34 cellular contexts compared by ENCODE assay signal in the genomic region with DNA sequence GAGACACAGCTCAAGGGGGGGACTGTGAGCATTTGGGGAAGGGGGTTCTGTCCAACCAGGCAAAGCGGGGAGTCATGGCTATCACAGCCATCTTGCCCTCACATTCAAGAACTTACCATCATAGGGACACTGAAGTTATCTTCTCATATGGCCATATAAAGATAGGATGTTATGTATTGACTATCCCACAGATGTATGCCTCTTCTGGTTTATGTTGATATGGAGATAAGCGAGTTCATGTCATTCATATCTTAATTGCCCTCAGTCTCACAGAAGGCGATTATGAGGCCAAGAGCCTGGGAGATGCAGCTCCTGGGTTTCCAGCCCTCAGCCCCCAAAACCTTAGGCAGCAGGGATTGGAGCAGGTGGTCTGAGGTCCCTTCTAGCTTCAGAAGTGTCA. TPM values are rescaled to one million over a fixed set of nuclear protein-coding genes. Genes with fewer than 3 reads are reported as not detected.
"Had no signal": no experiment of that assay in that cellular context is flagged by ENCODE, and none has a peak within 500 bp of the region (broad histone marks: within the 10 kb centered on the region; RNA-seq: fewer than 3 reads in every experiment).

No MANE protein-coding gene starts in this region.

- ATAC-seq: activated CD4-positive, alpha-beta T cell treated with anti-CD3 and anti-CD28 coated beads for 36 hours; effector memory CD8-positive, alpha-beta T cell; gastroesophageal sphincter; left lung; lower lobe of right lung; stimulated activated naive B cell treated with anti-CD40 and anti-IgM and Interleukin-4, amounts not matched to agents 10 μg/mL and 1 μg/mL and 100 μg/mL, for 72 hours had no signal

- H3K27me3 ChIP-seq: ascending aorta, cardiac muscle cell, dorsolateral prefrontal cortex, gastroesophageal sphincter, left lung, ovary, sigmoid colon, stomach, thyroid gland, upper lobe of left lung had no signal

- H3K36me3 ChIP-seq: ovary had no signal

- DNase-seq: activated CD4-positive, alpha-beta T cell treated with anti-CD3 and anti-CD28 coated beads for 36 hours; activated CD4-positive, alpha-beta T cell treated with anti-CD3 and anti-CD28 coated beads, Interleukin-2, amount 50 U/mL, for 4 hours; activated CD4-positive, CD25-positive, alpha-beta regulatory T cell; activated effector memory CD4-positive, alpha-beta T cell treated with anti-CD3 and anti-CD28 coated beads, Interleukin-2, amount 50 U/mL, for 16 hours; activated naive CD4-positive, alpha-beta T cell treated with anti-CD3 and anti-CD28 coated beads for 36 hours; activated naive CD8-positive, alpha-beta T cell treated with anti-CD3 and anti-CD28 coated beads for 36 hours; activated T-cell treated with anti-CD3 and anti-CD28 coated beads for 4 hours; dorsolateral prefrontal cortex; effector memory CD8-positive, alpha-beta T cell; hippocampal formation; kidney glomerular epithelial cell; left lung; lower lobe of right lung; mesenchymal stem cell; ovary; retina; sigmoid colon; small intestine; stimulated activated CD4-positive, alpha-beta T cell treated with anti-CD3 and anti-CD28 coated beads, Interleukin-4, amount 100 ng/mL, for 24 hours; stimulated activated naive B cell treated with anti-CD40 and anti-IgM and Interleukin-4, amounts not matched to agents 10 μg/mL and 1 μg/mL and 100 μg/mL, for 72 hours; stomach; T-helper 2 cell; thyroid gland; upper lobe of left lung had no signal

- H3K4me1 ChIP-seq: ascending aorta, gastroesophageal sphincter, sigmoid colon had no signal

- H3K9me3 ChIP-seq: ascending aorta, gastroesophageal sphincter, left lung, lower lobe of right lung, ovary, prostate gland, sigmoid colon, stomach, thyroid gland, upper lobe of left lung had no signal

- H3K27ac ChIP-seq: ascending aorta, cardiac muscle cell, coronary artery, dorsolateral prefrontal cortex, gastroesophageal sphincter, left lung, lower lobe of right lung, ovary, prostate gland, sigmoid colon, stomach, thyroid gland, upper lobe of left lung had no signal

- H3K4me3 ChIP-seq: ascending aorta, cardiac muscle cell, coronary artery, dorsolateral prefrontal cortex, gastroesophageal sphincter, left lung, lower lobe of right lung, ovary, prostate gland, sigmoid colon, stomach, thyroid gland, upper lobe of left lung had no signal

- FAIRE-seq: small intestine had no signal

RNA-seq across cellular contexts. Expression of a gene that starts 8.5 kb away (rescaled TPM):
- total RNA-seq: activated naive CD4-positive, alpha-beta T cell treated with anti-CD3 and anti-CD28 coated beads for 36 hours; ascending aorta; cerebellum; fibroblast of villous mesenchyme; lower lobe of right lung; mononuclear cell; sigmoid colon; thyroid gland had no signal
- polyA plus RNA-seq: cardiac muscle cell, neural cell, sigmoid colon, stomach had no signal

RNA-seq across cellular contexts. Expression of a gene that starts 52.2 kb away (rescaled TPM):
- total RNA-seq: activated naive CD4-positive, alpha-beta T cell treated with anti-CD3 and anti-CD28 coated beads for 36 hours; activated naive CD8-positive, alpha-beta T cell treated with anti-CD3 and anti-CD28 coated beads for 36 hours; ascending aorta; gastroesophageal sphincter; stomach had no signal
- polyA plus RNA-seq: cardiac muscle cell, fibroblast of lung had no signal
